In genomic region chr15:64640146-64640868, GRCh38 we compare ENCODE assay signal across 1 cellular context.
A peak's percentile ranks its signal among the peaks of the same experiment; 100 is the strongest.
TF ChIP-seq lines count a peak whose summit lies in the region.

No MANE protein-coding gene starts in this region.

TF ChIP-seq in HepG2, 621 proteins besides CTCF, POLR2A, EP300 and RAD21 (continued from another document and continues in another):
- TF ChIP-seq E2F2 (CRISPR knock-in tag; IDR thresholded peaks at IDR 0.05; ENCODE audit: borderline replicate concordance) = no peak
- peak; percentile 56; the same call in 1 of the 2 replicates for TF ChIP-seq ZGPAT (CRISPR knock-in tag; IDR thresholded peaks at IDR 0.05)
- no peak for TF ChIP-seq ZMAT5 (CRISPR knock-in tag; IDR thresholded peaks at IDR 0.05; ENCODE audit: borderline replicate concordance, low read depth)
- no peak for TF ChIP-seq STAG1 (CRISPR knock-in tag; IDR thresholded peaks at IDR 0.05)
- no peak for TF ChIP-seq ZNF782 (CRISPR knock-in tag; IDR thresholded peaks at IDR 0.05; ENCODE audit: borderline replicate concordance)
- TF ChIP-seq KLF13 (CRISPR knock-in tag; IDR thresholded peaks at IDR 0.05) = no peak
- TF ChIP-seq ZNF713 (CRISPR knock-in tag; IDR thresholded peaks at IDR 0.05) = no peak
- TF ChIP-seq KDM3A (CRISPR knock-in tag; IDR thresholded peaks at IDR 0.05; ENCODE audit: low read depth) = 0 out of 2 replicates have a peak, but pooled peaks have one; percentile 32
- no peak for TF ChIP-seq EEA1 (CRISPR knock-in tag; IDR thresholded peaks at IDR 0.05; ENCODE audit: borderline replicate concordance)
- peak; percentile 18; the same call in 1 of the 2 replicates for TF ChIP-seq ELF3 (CRISPR knock-in tag; IDR thresholded peaks at IDR 0.05)
- TF ChIP-seq PAXIP1 (CRISPR knock-in tag; conservative IDR thresholded peaks at IDR 0.05) = peak; percentile 67
- no peak for TF ChIP-seq ZNF629 (CRISPR knock-in tag; conservative IDR thresholded peaks at IDR 0.05)
- TF ChIP-seq GRHL1 (CRISPR knock-in tag; conservative IDR thresholded peaks at IDR 0.05) = no peak
- no peak for TF ChIP-seq ZNF160 (CRISPR knock-in tag; IDR thresholded peaks at IDR 0.05)
- 0 out of 2 replicates have a peak, but pooled peaks have one; percentile 57 for TF ChIP-seq FOXP4 (CRISPR knock-in tag; IDR thresholded peaks at IDR 0.05)
- 0 out of 2 replicates have a peak, but pooled peaks have one; percentile 19 for TF ChIP-seq KAT8 (CRISPR knock-in tag; IDR thresholded peaks at IDR 0.05)
- no peak for TF ChIP-seq ATF7 (IDR thresholded peaks at IDR 0.05)
- no peak for TF ChIP-seq ATF7 (CRISPR knock-in tag; IDR thresholded peaks at IDR 0.05)
- TF ChIP-seq ZBTB26 (CRISPR knock-in tag; IDR thresholded peaks at IDR 0.05; ENCODE audit: borderline replicate concordance) = no peak
- no peak for TF ChIP-seq FOXK2 (IDR thresholded peaks at IDR 0.05)
- TF ChIP-seq FLYWCH1 (CRISPR knock-in tag; IDR thresholded peaks at IDR 0.05) = no peak
- TF ChIP-seq ETV5 (CRISPR knock-in tag; IDR thresholded peaks at IDR 0.05; ENCODE audit: borderline replicate concordance) = no peak
- TF ChIP-seq NCOA2 (CRISPR knock-in tag; IDR thresholded peaks at IDR 0.05) = no peak
- peak; percentile 80 for TF ChIP-seq ZMYM4 (CRISPR knock-in tag; IDR thresholded peaks at IDR 0.05)
- no peak for TF ChIP-seq ZNF513 (CRISPR knock-in tag; conservative IDR thresholded peaks at IDR 0.05)
- no peak for TF ChIP-seq TAF15 (IDR thresholded peaks at IDR 0.05; ENCODE audit: low read depth, low read length, poor library complexity, severe bottlenecking)
- no peak for TF ChIP-seq CCAR2 (optimal IDR thresholded peaks at IDR 0.05; ENCODE audit: low read depth, low read length)
- TF ChIP-seq SNRNP70 (IDR thresholded peaks at IDR 0.05; ENCODE audit: low read depth, low read length) = no peak
- TF ChIP-seq ZNF749 (CRISPR knock-in tag; IDR thresholded peaks at IDR 0.05; ENCODE audit: borderline replicate concordance) = no peak
- no peak for TF ChIP-seq JUND (CRISPR knock-in tag; IDR thresholded peaks at IDR 0.05)
- peak; percentile 14; the same call in 1 of the 2 replicates for TF ChIP-seq CREM (IDR thresholded peaks at IDR 0.05)
- TF ChIP-seq CREM (CRISPR knock-in tag; IDR thresholded peaks at IDR 0.05) = no peak
- TF ChIP-seq NRL (CRISPR knock-in tag; IDR thresholded peaks at IDR 0.05; ENCODE audit: borderline replicate concordance) = no peak
- peak; percentile 52; the same call in 1 of the 2 replicates for TF ChIP-seq KDM1A (CRISPR knock-in tag; IDR thresholded peaks at IDR 0.05)
- TF ChIP-seq MAFK (conservative IDR thresholded peaks at IDR 0.05 in 1 of 2, IDR thresholded peaks at IDR 0.05 in 1 of 2; ENCODE audit: low read length in 2 of 2) = no peak
- TF ChIP-seq DPF2 (CRISPR knock-in tag; IDR thresholded peaks at IDR 0.05; ENCODE audit: borderline replicate concordance, low read depth) = 0 out of 2 replicates have a peak, but pooled peaks have one; percentile 48
- peak; percentile 98 for TF ChIP-seq ZNF770 (CRISPR knock-in tag; IDR thresholded peaks at IDR 0.05)
- no peak for TF ChIP-seq HMG20B (CRISPR knock-in tag; conservative IDR thresholded peaks at IDR 0.05)
- no peak for TF ChIP-seq ZNF691 (CRISPR knock-in tag; IDR thresholded peaks at IDR 0.05; ENCODE audit: borderline replicate concordance, low read depth)
- TF ChIP-seq ESRRA (CRISPR knock-in tag; IDR thresholded peaks at IDR 0.05; ENCODE audit: low read depth) = no peak
- no peak for TF ChIP-seq CHD4 (IDR thresholded peaks at IDR 0.05; ENCODE audit: borderline replicate concordance, low read length)
